19 cellular contexts compared by ENCODE assay signal in the genomic region with DNA sequence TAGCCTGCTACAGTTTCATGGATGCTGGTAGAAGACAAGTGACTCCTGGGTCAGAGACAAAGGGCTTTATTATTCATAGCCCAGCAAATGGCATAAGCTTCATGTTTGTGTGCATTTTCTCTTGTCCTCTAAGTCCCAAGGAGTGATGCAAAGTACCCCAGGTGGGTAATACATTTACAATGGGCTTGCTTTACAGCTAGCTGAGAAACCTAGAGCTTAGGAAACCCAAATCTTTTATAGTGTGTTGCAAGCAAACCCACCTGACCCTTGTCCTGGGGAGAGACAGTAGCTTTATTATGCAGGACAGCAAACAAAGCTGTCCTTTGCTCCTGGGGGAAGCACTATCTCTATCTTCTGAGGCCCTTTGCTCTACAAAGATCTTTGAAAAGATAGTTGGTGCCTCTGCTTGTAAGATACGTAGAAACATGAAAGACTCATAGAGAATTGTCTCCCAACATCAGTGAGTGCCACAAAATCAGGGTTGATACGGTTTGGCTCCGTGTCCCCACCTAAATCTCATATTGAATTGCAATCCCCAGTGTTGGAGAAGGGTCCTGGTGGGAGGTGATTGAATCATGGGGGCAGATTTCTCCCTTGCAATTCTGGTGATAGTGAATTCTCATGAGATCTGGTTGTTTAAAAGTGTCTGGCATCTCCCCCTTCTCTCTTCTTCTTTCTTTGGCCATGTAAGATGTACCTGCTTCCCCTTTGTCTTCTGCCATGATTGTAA.
DNase-seq lines count a peak whose midpoint lies in the region; ATAC-seq, FAIRE-seq and TF ChIP-seq lines count a peak whose summit lies in the region.
"Had no signal": no experiment of that assay in that cellular context is flagged by ENCODE, and none has a peak within 500 bp of the region (broad histone marks: within the 10 kb centered on the region; RNA-seq: fewer than 3 reads in every experiment).

No MANE protein-coding gene starts in this region.

- no peak overlapping the region for H3K9ac ChIP-seq in H1 (replicated peaks in 1 of 4; ENCODE audit: extremely low read depth in 1 of 4, low read depth in 3 of 4, low read length in 3 of 4)

- H2AFZ ChIP-seq in H1 (ENCODE audit: low read length): no peak overlapping the region

- H3K27me3 ChIP-seq in H7 (ENCODE audit: control insufficient read depth, insufficient read depth, low read length) (no peaks in the 10 kb centered on the region; the same call in 1 of the 2 replicates), H1 (replicated peaks in 1 of 4; ENCODE audit: control insufficient read depth in 3 of 4, extremely low read depth in 1 of 4, insufficient read depth in 3 of 4, low read length in 3 of 4) (no peaks in the 10 kb centered on the region)

- no peaks in the 10 kb centered on the region for H3K9me3 Mint-ChIP-seq in activated CD8-positive, alpha-beta T cell treated with anti-CD3 and anti-CD28 coated beads, Interleukin-2, amount 10 ng/mL, durations not matched to agents 7 days and 5 days (ENCODE audit: insufficient read depth)
- H3K9me3 Mint-ChIP-seq in activated T-helper 2 cell treated with anti-CD3 and anti-CD28 coated beads, Interferon-gamma antibody, Interleukin-2, Interleukin-4, amounts not matched to agents 10 μg/mL and 5 μg/mL and 100 μg/mL, durations not matched to agents 14 hours and 24 hours and 36 hours: no peaks in the 10 kb centered on the region
- H3K9me3 Mint-ChIP-seq: CD4-positive, alpha-beta T cell had no signal

- H3K18ac ChIP-seq in H1 (ENCODE audit: extremely low read depth, low read length): no peak overlapping the region

- DNase-seq in H7 (peak; percentile 25), H1 (ENCODE audit: low read depth in 1 of 2, low spot score in 2 of 2) (no peak), left lobe of liver (ENCODE audit: low spot score) (no peak), T-helper 17 cell (no peak), caudate nucleus (lab: John Stamatoyannopoulos, UW) (no peak)
- no peak for DNase-seq in activated CD8-positive, alpha-beta T cell treated with anti-CD3 and anti-CD28 coated beads, Interleukin-2, amount 10 ng/mL, durations not matched to agents 7 days and 5 days
- DNase-seq in activated T-helper 2 cell treated with anti-CD3 and anti-CD28 coated beads, Interferon-gamma antibody, Interleukin-2, Interleukin-4, amounts not matched to agents 10 μg/mL and 5 μg/mL and 100 μg/mL, durations not matched to agents 14 hours and 24 hours and 36 hours (ENCODE audit: low spot score): no peak
- DNase-seq: C1 segment of cervical spinal cord; CD4-positive, alpha-beta T cell; DMS79 treated with DMSO at 0.1 percent for 48 hours; EL; GDM1 had no signal

- H3K9me3 ChIP-seq in H1 (ENCODE audit: insufficient read depth in 2 of 2, low read depth in 1 of 2, low read length in 1 of 2): no peaks in the 10 kb centered on the region
- H3K9me3 ChIP-seq in T-helper 17 cell (ENCODE audit: control insufficient read depth, low read length, poor library complexity, severe bottlenecking): no peaks in the 10 kb centered on the region

- H3K14ac ChIP-seq in H1 (ENCODE audit: insufficient read length): no peak overlapping the region

- no peak overlapping the region for H3K4me3 Mint-ChIP-seq in T-helper 17 cell
- no peak overlapping the region for H3K4me3 Mint-ChIP-seq in activated CD8-positive, alpha-beta T cell treated with anti-CD3 and anti-CD28 coated beads, Interleukin-2, amount 10 ng/mL, durations not matched to agents 7 days and 5 days
- H3K4me3 Mint-ChIP-seq in activated T-helper 2 cell treated with anti-CD3 and anti-CD28 coated beads, Interferon-gamma antibody, Interleukin-2, Interleukin-4, amounts not matched to agents 10 μg/mL and 5 μg/mL and 100 μg/mL, durations not matched to agents 14 hours and 24 hours and 36 hours (ENCODE audit: low read depth): no peak overlapping the region
- H3K4me3 Mint-ChIP-seq: B cell; CD4-positive, alpha-beta T cell; IgD-negative memory B cell had no signal

- 90% methylated on average over 3 of the region's 3 CpGs; no CpG with 5 or more reads in 1 of the 2 experiments for WGBS in H1 (ENCODE audit: extremely low coverage in 1 of 2, insufficient coverage in 1 of 2, insufficient read length in 1 of 2, insufficient replicate concordance in 2 of 2, low coverage in 1 of 2, low lambda C conversion rate in 2 of 2, missing lambda C conversion rate in 1 of 2), 2 experiments

- H2AK5ac ChIP-seq in H1 (ENCODE audit: low read depth, low read length): no peak overlapping the region

- ATAC-seq in left lobe of liver (peak; percentile 31), T-helper 17 cell (no peak)
- ATAC-seq in activated CD8-positive, alpha-beta T cell treated with anti-CD3 and anti-CD28 coated beads, Interleukin-2, amount 10 ng/mL, durations not matched to agents 7 days and 5 days: no peak
- ATAC-seq: HCT116 had no signal

- H2BK15ac ChIP-seq in H1 (ENCODE audit: low read length): no peak overlapping the region

- intact Hi-C loops in activated T-helper 2 cell treated with anti-CD3 and anti-CD28 coated beads, Interferon-gamma antibody, Interleukin-2, Interleukin-4, amounts not matched to agents 10 μg/mL and 5 μg/mL and 100 μg/mL, durations not matched to agents 14 hours and 24 hours and 36 hours (cut with micrococcal nuclease): no loop called here

- no peak for TF ChIP-seq POLR2A in H1 (IDR thresholded peaks at IDR 0.05; ENCODE audit: control extremely low read depth in 1 of 2, low read depth in 2 of 2, low read length in 2 of 2)

- H3K4me2 ChIP-seq in H1 (ENCODE audit: insufficient read depth in 1 of 2, low read depth in 2 of 2, low read length in 2 of 2): no peak overlapping the region; a peak in 1 of 4 replicates

- peaks cover 0 to 7% (median 0%) of the 10 kb centered on the region in 4 experiments; a peak in 1 of 7 replicates for H3K4me1 ChIP-seq in H1 (replicated peaks in 1 of 4; ENCODE audit: control insufficient read depth in 3 of 4, insufficient read depth in 4 of 4, low read length in 3 of 4)

- H4K8ac ChIP-seq in H1 (ENCODE audit: extremely low read depth, insufficient read depth, low read length): no peak overlapping the region

- H3K27ac ChIP-seq in H1 (ENCODE audit: low read depth, low read length) (no peak overlapping the region), caudate nucleus (ENCODE audit: low read depth, low read length) (no peak overlapping the region)
- H3K27ac ChIP-seq: HL-60 had no signal

- H3K23ac ChIP-seq in H1 (ENCODE audit: insufficient read length): no peak overlapping the region

- H3K23me2 ChIP-seq in H1 (ENCODE audit: low read depth, low read length): no peaks in the 10 kb centered on the region

- no peak overlapping the region for H2BK5ac ChIP-seq in H1 (ENCODE audit: low read depth, low read length)

- no peaks in the 10 kb centered on the region for H3K4me1 Mint-ChIP-seq in T-helper 17 cell
- no peaks in the 10 kb centered on the region for H3K4me1 Mint-ChIP-seq in activated CD8-positive, alpha-beta T cell treated with anti-CD3 and anti-CD28 coated beads, Interleukin-2, amount 10 ng/mL, durations not matched to agents 7 days and 5 days (ENCODE audit: low read depth)
- no peaks in the 10 kb centered on the region for H3K4me1 Mint-ChIP-seq in activated T-helper 2 cell treated with anti-CD3 and anti-CD28 coated beads, Interferon-gamma antibody, Interleukin-2, Interleukin-4, amounts not matched to agents 10 μg/mL and 5 μg/mL and 100 μg/mL, durations not matched to agents 14 hours and 24 hours and 36 hours (ENCODE audit: low read depth)
- H3K4me1 Mint-ChIP-seq: B cell had no signal

- no peaks in the 10 kb centered on the region for H3K36me3 Mint-ChIP-seq in T-helper 17 cell (ENCODE audit: low read depth)
- no peaks in the 10 kb centered on the region for H3K36me3 Mint-ChIP-seq in activated CD8-positive, alpha-beta T cell treated with anti-CD3 and anti-CD28 coated beads, Interleukin-2, amount 10 ng/mL, durations not matched to agents 7 days and 5 days (ENCODE audit: low read depth)
- H3K36me3 Mint-ChIP-seq in activated T-helper 2 cell treated with anti-CD3 and anti-CD28 coated beads, Interferon-gamma antibody, Interleukin-2, Interleukin-4, amounts not matched to agents 10 μg/mL and 5 μg/mL and 100 μg/mL, durations not matched to agents 14 hours and 24 hours and 36 hours (ENCODE audit: low read depth): no peaks in the 10 kb centered on the region
- H3K36me3 Mint-ChIP-seq: IgD-negative memory B cell had no signal

- no peak for FAIRE-seq in H1 (lab: Jason Lieb, UNC)
- FAIRE-seq: A204.1, GM12892, GM19239 had no signal

- no peak overlapping the region for H3K4ac ChIP-seq in H1 (replicated peaks; ENCODE audit: insufficient read length, low read depth, low read length)

- no peaks in the 10 kb centered on the region for H4K20me1 ChIP-seq in H1 (replicated peaks in 1 of 2; ENCODE audit: control insufficient read depth in 1 of 2, insufficient read depth in 2 of 2, low read length in 2 of 2)

- CTCF ChIA-PET in H1 (lab: Charles Lee; ENCODE audit: partially characterized antibody): no interaction called here
- CTCF ChIA-PET in activated CD8-positive, alpha-beta T cell treated with anti-CD3 and anti-CD28 coated beads, Interleukin-2, amount 10 ng/mL, durations not matched to agents 7 days and 5 days (lab: Charles Lee): no interaction called here

- H2BK20ac ChIP-seq in H1 (ENCODE audit: low read length): no peak overlapping the region

- no peak overlapping the region for H4K91ac ChIP-seq in H1 (replicated peaks; ENCODE audit: insufficient read length, low read length)

- H3K79me1 ChIP-seq in H1 (ENCODE audit: low read depth, low read length): no peaks in the 10 kb centered on the region

- no peak for TF ChIP-seq CTCF in H1 (IDR thresholded peaks at IDR 0.05; ENCODE audit: control extremely low read depth in 1 of 3, insufficient read depth in 1 of 3, low read depth in 1 of 3, low read length in 3 of 3)

- H3K4me3 ChIP-seq in H7 (ENCODE audit: insufficient read depth, low read depth, low read length) (no peak overlapping the region), H1 (ENCODE audit: extremely low read depth in 1 of 4, insufficient read depth in 2 of 4, low read depth in 3 of 4, low read length in 4 of 4) (no peak overlapping the region)

- TF ChIP-seq RAD21 in H1 (IDR thresholded peaks at IDR 0.05 in 1 of 2, conservative IDR thresholded peaks at IDR 0.05 in 1 of 2; ENCODE audit: low read depth in 2 of 2, low read length in 2 of 2): no peak

- H3K56ac ChIP-seq in H1 (replicated peaks; ENCODE audit: insufficient read length, low read depth, low read length): no peak overlapping the region

- peaks cover 54% of the 10 kb centered on the region for H3K27me3 Mint-ChIP-seq in T-helper 17 cell
- H3K27me3 Mint-ChIP-seq in activated CD8-positive, alpha-beta T cell treated with anti-CD3 and anti-CD28 coated beads, Interleukin-2, amount 10 ng/mL, durations not matched to agents 7 days and 5 days (ENCODE audit: low read depth): peaks cover 7% of the 10 kb centered on the region
- H3K27me3 Mint-ChIP-seq in activated T-helper 2 cell treated with anti-CD3 and anti-CD28 coated beads, Interferon-gamma antibody, Interleukin-2, Interleukin-4, amounts not matched to agents 10 μg/mL and 5 μg/mL and 100 μg/mL, durations not matched to agents 14 hours and 24 hours and 36 hours (ENCODE audit: low read depth): peaks cover 4% of the 10 kb centered on the region

- H4K5ac ChIP-seq in H1 (ENCODE audit: insufficient read length, low read depth, low read length): no peak overlapping the region

- H2BK12ac ChIP-seq in H1 (ENCODE audit: low read depth, low read length): no peak overlapping the region

- no peaks in the 10 kb centered on the region for H3K79me2 ChIP-seq in H1 (ENCODE audit: control insufficient read depth in 1 of 2, insufficient read depth in 2 of 2, low read length in 2 of 2)

- no peak for TF ChIP-seq EP300 in H1 (IDR thresholded peaks at IDR 0.05; ENCODE audit: borderline replicate concordance in 1 of 2, low read depth in 2 of 2, low read length in 2 of 2)

- no peak overlapping the region for H2BK120ac ChIP-seq in H1 (replicated peaks; ENCODE audit: low read depth, low read length)

- POLR2A ChIA-PET in H1 (lab: Charles Lee; ENCODE audit: partially characterized antibody): no interaction called here
- POLR2A ChIA-PET in activated CD8-positive, alpha-beta T cell treated with anti-CD3 and anti-CD28 coated beads, Interleukin-2, amount 10 ng/mL, durations not matched to agents 7 days and 5 days (lab: Charles Lee): no interaction called here

- H3K27ac Mint-ChIP-seq in T-helper 17 cell: no peak overlapping the region
- H3K27ac Mint-ChIP-seq in activated CD8-positive, alpha-beta T cell treated with anti-CD3 and anti-CD28 coated beads, Interleukin-2, amount 10 ng/mL, durations not matched to agents 7 days and 5 days: no peak overlapping the region
- H3K27ac Mint-ChIP-seq in activated T-helper 2 cell treated with anti-CD3 and anti-CD28 coated beads, Interferon-gamma antibody, Interleukin-2, Interleukin-4, amounts not matched to agents 10 μg/mL and 5 μg/mL and 100 μg/mL, durations not matched to agents 14 hours and 24 hours and 36 hours: no peak overlapping the region
- H3K27ac Mint-ChIP-seq: B cell; CD4-positive, alpha-beta T cell; IgD-negative memory B cell had no signal

- H3K36me3 ChIP-seq in H7 (replicated peaks; ENCODE audit: control insufficient read depth, insufficient read depth, low read length) (no peaks in the 10 kb centered on the region), H1 (ENCODE audit: control insufficient read depth in 2 of 4, insufficient read depth in 4 of 4, low read length in 3 of 4) (no peaks in the 10 kb centered on the region; a peak in 1 of 8 replicates)
